In the genomic region with DNA sequence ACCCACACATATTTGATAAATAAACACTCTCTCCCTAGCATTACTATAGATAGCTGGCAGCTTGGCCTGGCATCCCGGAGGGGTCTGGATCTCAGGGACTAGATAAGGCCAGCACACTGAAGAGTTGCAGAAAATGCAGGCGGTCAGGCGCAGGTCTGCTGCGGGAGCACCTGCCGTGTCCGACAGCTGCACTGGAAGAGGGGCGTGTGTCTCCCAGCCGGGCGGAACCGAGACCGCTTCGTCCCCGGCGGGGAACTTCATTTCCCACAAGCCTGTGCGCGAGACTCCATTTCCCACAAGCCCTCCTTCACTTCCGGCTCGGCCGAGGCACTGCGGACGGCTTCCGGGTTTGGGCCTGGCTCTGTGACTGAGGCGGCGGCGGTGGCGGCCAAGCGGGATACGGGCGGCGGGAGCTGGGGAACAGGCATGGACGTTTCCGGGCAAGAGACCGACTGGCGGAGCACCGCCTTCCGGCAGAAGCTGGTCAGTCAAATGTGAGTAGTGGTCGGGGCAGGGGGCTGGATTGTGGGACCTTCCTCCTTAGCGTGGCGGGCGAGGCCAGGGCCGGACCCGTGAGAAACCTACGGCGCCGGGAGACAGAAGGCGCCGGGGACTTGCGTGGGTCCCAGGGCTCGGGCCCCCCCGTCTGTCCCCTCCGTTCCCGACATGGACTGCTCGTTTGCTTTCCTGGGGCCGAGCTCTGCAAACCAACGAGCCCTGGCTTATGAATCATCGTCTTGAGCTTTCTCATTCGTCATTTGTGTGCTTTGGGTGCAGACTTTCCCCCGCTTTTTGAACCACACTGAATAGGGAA, we compare ENCODE assay signal across 8 cellular contexts.
A peak's percentile ranks its signal among the peaks of the same experiment; 100 is the strongest.
DNase-seq lines count a peak whose midpoint lies in the region; ATAC-seq lines count a peak whose summit lies in the region.

A gene with protein sequence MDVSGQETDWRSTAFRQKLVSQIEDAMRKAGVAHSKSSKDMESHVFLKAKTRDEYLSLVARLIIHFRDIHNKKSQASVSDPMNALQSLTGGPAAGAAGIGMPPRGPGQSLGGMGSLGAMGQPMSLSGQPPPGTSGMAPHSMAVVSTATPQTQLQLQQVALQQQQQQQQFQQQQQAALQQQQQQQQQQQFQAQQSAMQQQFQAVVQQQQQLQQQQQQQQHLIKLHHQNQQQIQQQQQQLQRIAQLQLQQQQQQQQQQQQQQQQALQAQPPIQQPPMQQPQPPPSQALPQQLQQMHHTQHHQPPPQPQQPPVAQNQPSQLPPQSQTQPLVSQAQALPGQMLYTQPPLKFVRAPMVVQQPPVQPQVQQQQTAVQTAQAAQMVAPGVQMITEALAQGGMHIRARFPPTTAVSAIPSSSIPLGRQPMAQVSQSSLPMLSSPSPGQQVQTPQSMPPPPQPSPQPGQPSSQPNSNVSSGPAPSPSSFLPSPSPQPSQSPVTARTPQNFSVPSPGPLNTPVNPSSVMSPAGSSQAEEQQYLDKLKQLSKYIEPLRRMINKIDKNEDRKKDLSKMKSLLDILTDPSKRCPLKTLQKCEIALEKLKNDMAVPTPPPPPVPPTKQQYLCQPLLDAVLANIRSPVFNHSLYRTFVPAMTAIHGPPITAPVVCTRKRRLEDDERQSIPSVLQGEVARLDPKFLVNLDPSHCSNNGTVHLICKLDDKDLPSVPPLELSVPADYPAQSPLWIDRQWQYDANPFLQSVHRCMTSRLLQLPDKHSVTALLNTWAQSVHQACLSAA (plus strand): TSS at position 358 of the 814 bp plus-strand sequence. CDS start 69 bp downstream, at position 427.

- peak; percentile 95 for DNase-seq in CD1c-positive myeloid dendritic cell (ENCODE audit: extremely low spot score)
- peak; percentile 22 for DNase-seq in NK-92 (lab: John Stamatoyannopoulos, UW; ENCODE audit: unreplicated experiment)
- DNase-seq in activated CD8-positive, alpha-beta memory T cell treated with anti-CD3 and anti-CD28 coated beads for 1 hour (ENCODE audit: extremely low read depth in 1 of 2, low read depth in 1 of 2), result peak; percentile 65 to 78
- DNase-seq in effector CD8-positive, alpha-beta T cell (lab: John Stamatoyannopoulos, UW), result peak; percentile 77
- DNase-seq in medulla oblongata (ENCODE audit: extremely low spot score), result peak; percentile 94
- DNase-seq in stimulated activated CD8-positive, alpha-beta memory T cell treated with anti-CD3 and anti-CD28 coated beads, Interleukin-12 subunit alpha, Interleukin-12 subunit beta, amount 100 ng/mL, for 1 hour (ENCODE audit: low read depth), result peak; percentile 79

- ATAC-seq in GM19395 (IDR thresholded peaks at IDR 0.05; ENCODE audit: unreplicated experiment) (peak; percentile 68), HG03571 (IDR thresholded peaks at IDR 0.05; ENCODE audit: unreplicated experiment) (peak; percentile 75)

Comparison
In these comparisons a context has a peak if more than half of its experiments do, and no peak if none do; other contexts are left out.
1. Peak in every context shown above with its lines: DNase-seq and ATAC-seq.
2. DNase-seq: peak in every context shown above with its lines; median percentile 95 in CD1c-positive myeloid dendritic cell; 94 in medulla oblongata; 79 in stimulated activated CD8-positive, alpha-beta memory T cell treated with anti-CD3 and anti-CD28 coated beads, Interleukin-12 subunit alpha, Interleukin-12 subunit beta, amount 100 ng/mL, for 1 hour; 77 in effector CD8-positive, alpha-beta T cell; 72 in activated CD8-positive, alpha-beta memory T cell treated with anti-CD3 and anti-CD28 coated beads for 1 hour; 22 in NK-92.